12 cellular contexts compared by ENCODE assay signal in the genomic region with DNA sequence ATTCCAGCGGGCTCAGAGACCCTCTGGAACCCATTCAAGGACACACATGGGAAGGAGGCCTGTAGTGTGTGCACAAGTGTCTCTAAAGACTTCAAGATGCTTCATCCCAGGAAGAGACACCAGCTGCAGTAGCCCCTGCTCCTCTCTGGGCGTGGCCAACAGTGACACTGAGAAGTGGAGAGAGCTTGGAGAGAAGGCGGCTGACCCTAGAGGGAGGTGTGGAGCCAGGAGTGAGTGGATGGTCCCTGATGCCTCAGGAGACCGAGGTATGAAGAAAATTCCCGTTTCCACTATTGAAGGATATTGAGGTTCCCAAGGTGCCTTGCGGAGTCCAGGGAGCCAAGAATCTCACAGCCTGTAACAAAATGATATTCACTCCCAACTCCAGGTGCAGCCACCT. TPM values are rescaled to one million over a fixed set of nuclear protein-coding genes. Genes with fewer than 3 reads are reported as not detected.
DNase-seq lines count a peak whose midpoint lies in the region; ATAC-seq and TF ChIP-seq lines count a peak whose summit lies in the region.
"Had no signal": no experiment of that assay in that cellular context is flagged by ENCODE, and none has a peak within 500 bp of the region (broad histone marks: within the 10 kb centered on the region; RNA-seq: fewer than 3 reads in every experiment).

No MANE protein-coding gene starts in this region.

- CTCF ChIA-PET in Panc1 (lab: Charles Lee): interaction anchor here (0.7 to 2.0 kb wide), 8 partner anchors 15 to 333 kb away, joined by 3 to 23 read pairs (median 4); a partner anchor contains a TSS

- TF ChIP-seq CTCF in AG09319 (IDR thresholded peaks at IDR 0.05; ENCODE audit: low read depth, low read length): peak; percentile 6
- no peak for TF ChIP-seq CTCF in Panc1 (IDR thresholded peaks at IDR 0.05)
- no peak for TF ChIP-seq CTCF in upper lobe of right lung (IDR thresholded peaks at IDR 0.05)

- BruUV-seq in Panc1 (replicated peaks; lab: Mats Ljungman, UMichigan): no TSS peak

- no peak overlapping the region for H3K27ac ChIP-seq in Panc1 (ENCODE audit: low read length)
- H3K27ac ChIP-seq in upper lobe of right lung: no peak overlapping the region
- H3K27ac ChIP-seq: body of pancreas, transverse colon had no signal

- intact Hi-C loops in Panc1 (cut with micrococcal nuclease; ENCODE audit: unreplicated experiment) (no loop called here), left ventricle myocardium superior (cut with micrococcal nuclease) (no loop called here), upper lobe of right lung (cut with DNase I) (no loop called here)

- ATAC-seq in Panc1: peak; percentile 89
- ATAC-seq in left ventricle myocardium superior: peak; percentile 39
- ATAC-seq in HG02571 (IDR thresholded peaks at IDR 0.05; ENCODE audit: unreplicated experiment): no peak
- ATAC-seq in upper lobe of right lung: no peak

- DNase-seq in AG09319 (ENCODE audit: extremely low read depth, low read depth) (no peak), H7 (peak; percentile 81), Panc1 (ENCODE audit: low read depth, low spot score) (no peak), left ventricle myocardium superior (no peak), GM19238 (ENCODE audit: insufficient read length, low spot score) (no peak), upper lobe of right lung (no peak)
- no peak for DNase-seq in activated naive CD4-positive, alpha-beta T cell treated with anti-CD3 and anti-CD28 coated beads, Interleukin-2, amount 50 U/mL, for 16 hours

- H3K4me3 ChIP-seq in H7 (ENCODE audit: insufficient read depth, low read depth, low read length): no peak overlapping the region
- no peak overlapping the region for H3K4me3 ChIP-seq in Panc1 (ENCODE audit: low read depth in 2 of 2, low read length in 2 of 2)
- H3K4me3 ChIP-seq in upper lobe of right lung: no peak overlapping the region
- H3K4me3 ChIP-seq: body of pancreas, transverse colon had no signal

- no peaks in the 10 kb centered on the region for H3K36me3 ChIP-seq in H7 (replicated peaks; ENCODE audit: control insufficient read depth, insufficient read depth, low read length)
- H3K36me3 ChIP-seq in Panc1 (ENCODE audit: control insufficient read depth, insufficient read depth, low read length): no peaks in the 10 kb centered on the region
- H3K36me3 ChIP-seq in upper lobe of right lung: no peaks in the 10 kb centered on the region
- H3K36me3 ChIP-seq: transverse colon had no signal

- POLR2A ChIA-PET in Panc1 (lab: Charles Lee): no interaction called here

- H3K4me1 ChIP-seq in Panc1 (ENCODE audit: control insufficient read depth, insufficient read depth, low read length) (no peaks in the 10 kb centered on the region), upper lobe of right lung (no peaks in the 10 kb centered on the region)

- in situ Hi-C loops in Panc1 (cut with HindIII; ENCODE audit: low pct_unique_long_range_greater_than_20kb, low sequenced_read_pairs): no loop called here

- H3K27me3 ChIP-seq in H7 (ENCODE audit: control insufficient read depth, insufficient read depth, low read length): no peaks in the 10 kb centered on the region
- no peaks in the 10 kb centered on the region for H3K27me3 ChIP-seq in Panc1 (ENCODE audit: control insufficient read depth, insufficient read depth, low read length)
- H3K27me3 ChIP-seq in upper lobe of right lung: no peaks in the 10 kb centered on the region
- H3K27me3 ChIP-seq: body of pancreas had no signal

- no peaks in the 10 kb centered on the region for H3K9me3 ChIP-seq in Panc1 (ENCODE audit: control insufficient read depth, insufficient read depth, low read depth, low read length)
- no peaks in the 10 kb centered on the region for H3K9me3 ChIP-seq in upper lobe of right lung
- H3K9me3 ChIP-seq: body of pancreas, transverse colon had no signal

RNA-seq across cellular contexts. Expression of a gene that starts 14.9 kb away (rescaled TPM):
- total RNA-seq in H7 (2014; rRNA removed; shearing (Covaris generic)): 0.18 and 1.2 TPM in 2 replicates
- total RNA-seq in Panc1 (2021; ENCODE audit: unreplicated experiment): not detected
- not detected for polyA plus RNA-seq in Panc1 (2012; ENCODE audit: insufficient read length)
- 1.1 TPM for total RNA-seq in left ventricle myocardium superior
- total RNA-seq in upper lobe of right lung: 0.49 TPM
- total RNA-seq: body of pancreas; natural killer cell treated with Interleukin-12 subunit alpha and Interleukin-12 subunit beta and Interleukin-15 and Interleukin-18, amount 100 ng/mL, for 72 hours had no signal

RNA-seq across cellular contexts. Expression of a gene that starts 32.5 kb away (rescaled TPM):
- total RNA-seq in H7 (2014; rRNA removed; shearing (Covaris generic)): 3.4 and 4.1 TPM in 2 replicates
- total RNA-seq in Panc1 (2021; ENCODE audit: unreplicated experiment) (12.3 TPM), left ventricle myocardium superior (20.4 TPM), upper lobe of right lung (90.0 TPM)
- 11.3 TPM for polyA plus RNA-seq in Panc1 (2012; ENCODE audit: insufficient read length)

RNA-seq across cellular contexts. Expression of a gene that starts 37.3 kb away (rescaled TPM):
- 4.3 and 4.5 TPM in 2 replicates for total RNA-seq in H7 (2014; rRNA removed; shearing (Covaris generic))
- total RNA-seq in Panc1 (2021; ENCODE audit: unreplicated experiment) (0.10 TPM), left ventricle myocardium superior (2.2 TPM), upper lobe of right lung (42.6 TPM)
- not detected for polyA plus RNA-seq in Panc1 (2012; ENCODE audit: insufficient read length)
- total RNA-seq: frontal cortex; natural killer cell treated with Interleukin-12 subunit alpha and Interleukin-12 subunit beta and Interleukin-15 and Interleukin-18, amount 100 ng/mL, for 72 hours had no signal

RNA-seq across cellular contexts. Expression of a gene that starts 59.0 kb away (rescaled TPM):
- total RNA-seq in H7 (2014; rRNA removed; shearing (Covaris generic)): 0.17 TPM in 1 of 2 replicates, not detected in the other
- total RNA-seq in Panc1 (2021; ENCODE audit: unreplicated experiment): not detected
- polyA plus RNA-seq in Panc1 (2012; ENCODE audit: insufficient read length): not detected
- total RNA-seq in left ventricle myocardium superior: 10,350 TPM
- total RNA-seq in upper lobe of right lung: 6.4 TPM
- total RNA-seq: frontal cortex; natural killer cell treated with Interleukin-12 subunit alpha and Interleukin-12 subunit beta and Interleukin-15 and Interleukin-18, amount 100 ng/mL, for 72 hours had no signal

Comparison
In these comparisons a context has a peak if more than half of its experiments do, and no peak if none do; other contexts are left out.
1. ATAC-seq: peak in Panc1 (single experiment) and left ventricle myocardium superior (single experiment); none in HG02571 (single experiment) and upper lobe of right lung (single experiment).